Comparison of ENCODE assay signal across 9 cellular contexts in genomic region chr16:28531777-28532744, GRCh38. TPM values are rescaled to one million over a fixed set of nuclear protein-coding genes. Genes with fewer than 3 reads are reported as not detected.
DNase-seq lines count a peak whose midpoint lies in the region; ATAC-seq and TF ChIP-seq lines count a peak whose summit lies in the region.
"Had no signal": no experiment of that assay in that cellular context is flagged by ENCODE, and none has a peak within 500 bp of the region (broad histone marks: within the 10 kb centered on the region; RNA-seq: fewer than 3 reads in every experiment).

No MANE protein-coding gene starts in this region.

- no peaks in the 10 kb centered on the region for H3K9me3 Mint-ChIP-seq in activated CD8-positive, alpha-beta memory T cell treated with anti-CD3 and anti-CD28 coated beads, Interleukin-2, amount 10 ng/mL, durations not matched to agents 7 days and 5 days (ENCODE audit: low read depth)
- H3K9me3 Mint-ChIP-seq: T-helper 1 cell treated with Interleukin-12 subunit alpha and Interleukin-12 subunit beta and Interleukin-4 antibody, amounts not matched to agents 30 μg/mL and 1 μg/mL, for 36 hours had no signal

- H3F3A ChIP-seq in GM23248 (ENCODE audit: insufficient read depth), result peaks cover 15% of the 10 kb centered on the region; the same call in 1 of the 2 replicates

- TF ChIP-seq CTCF in adrenal gland (IDR thresholded peaks at IDR 0.05) (no peak), stomach (IDR thresholded peaks at IDR 0.05) (no peak)

- H3K9ac ChIP-seq in GM23248, result no peak overlapping the region

- H3K79me2 ChIP-seq in GM23248 (ENCODE audit: insufficient read depth), result peaks cover 13% of the 10 kb centered on the region

- H3K4me1 Mint-ChIP-seq in activated CD8-positive, alpha-beta memory T cell treated with anti-CD3 and anti-CD28 coated beads, Interleukin-2, amount 10 ng/mL, durations not matched to agents 7 days and 5 days, result peaks cover 16% of the 10 kb centered on the region

- no peaks in the 10 kb centered on the region for H3K9me3 ChIP-seq in GM23248 (ENCODE audit: low read depth)
- H3K9me3 ChIP-seq in adrenal gland (replicated peaks in 1 of 3), result no peaks in the 10 kb centered on the region
- no peaks in the 10 kb centered on the region for H3K9me3 ChIP-seq in stomach

- H3K4me2 ChIP-seq in GM23248 (ENCODE audit: unreplicated experiment), result no peak overlapping the region

- H3K4me3 Mint-ChIP-seq in activated CD8-positive, alpha-beta memory T cell treated with anti-CD3 and anti-CD28 coated beads, Interleukin-2, amount 10 ng/mL, durations not matched to agents 7 days and 5 days, result no peak overlapping the region
- H3K4me3 Mint-ChIP-seq: T-helper 1 cell treated with Interleukin-12 subunit alpha and Interleukin-12 subunit beta and Interleukin-4 antibody, amounts not matched to agents 30 μg/mL and 1 μg/mL, for 36 hours had no signal

- H2AFZ ChIP-seq in GM23248, result no peak overlapping the region

- no peak overlapping the region for H3K27ac Mint-ChIP-seq in activated CD8-positive, alpha-beta memory T cell treated with anti-CD3 and anti-CD28 coated beads, Interleukin-2, amount 10 ng/mL, durations not matched to agents 7 days and 5 days
- H3K27ac Mint-ChIP-seq: T-helper 1 cell treated with Interleukin-12 subunit alpha and Interleukin-12 subunit beta and Interleukin-4 antibody, amounts not matched to agents 30 μg/mL and 1 μg/mL, for 36 hours had no signal

- TF ChIP-seq EP300 in stomach (IDR thresholded peaks at IDR 0.05), result no peak

- ATAC-seq in activated CD8-positive, alpha-beta memory T cell treated with anti-CD3 and anti-CD28 coated beads, Interleukin-2, amount 10 ng/mL, durations not matched to agents 7 days and 5 days, result no peak

- in situ Hi-C loops in GM23248 (cut with MboI), result loop anchor here (25.0 kb wide), 1 partner anchor 405 kb away; the partner anchor contains the start of genes CD19 and RABEP2

- H3K36me3 Mint-ChIP-seq in activated CD8-positive, alpha-beta memory T cell treated with anti-CD3 and anti-CD28 coated beads, Interleukin-2, amount 10 ng/mL, durations not matched to agents 7 days and 5 days, result no peaks in the 10 kb centered on the region

- H3K9me2 ChIP-seq in GM23248 (ENCODE audit: insufficient read depth), result no peaks in the 10 kb centered on the region

- TF ChIP-seq POLR2A in adrenal gland (IDR thresholded peaks at IDR 0.05) (peak in 1 of 2 donors; percentile 64), stomach (IDR thresholded peaks at IDR 0.05) (no peak)

- 47 to 52% methylated on average over 9 of the region's 9 CpGs for WGBS in GM23248 (ENCODE audit: low coverage in 1 of 2, low lambda C conversion rate in 2 of 2, missing lambda C conversion rate in 2 of 2), 2 experiments
- 38 to 44% (median 43%) methylated on average over 9 of the region's 9 CpGs for WGBS in adrenal gland, 4 donors
- 50 to 69% (median 62%) methylated on average over 9 of the region's 9 CpGs for WGBS in stomach, 5 donors

- H3K27ac ChIP-seq in GM23248 (no peak overlapping the region), adrenal gland (peak overlapping the region; percentile 60 to 84 (median 62)), stomach (peak overlapping the region; percentile 43 to 93 (median 76))

- no peaks in the 10 kb centered on the region for H3K27me3 Mint-ChIP-seq in activated CD8-positive, alpha-beta memory T cell treated with anti-CD3 and anti-CD28 coated beads, Interleukin-2, amount 10 ng/mL, durations not matched to agents 7 days and 5 days

- intact Hi-C loops in adrenal gland (cut with DNase I) (no loop called here), stomach (cut with DNase I; ENCODE audit: low total_unique reads) (no loop called here)

- H3K36me3 ChIP-seq in GM23248 (ENCODE audit: low read depth) (peaks cover 21% of the 10 kb centered on the region; the same call in 1 of the 2 replicates), adrenal gland (replicated peaks in 1 of 2) (no peaks in the 10 kb centered on the region), stomach (peaks cover 0 to 31% (median 13%) of the 10 kb centered on the region in 4 donors)

- H3K4me1 ChIP-seq in GM23248 (ENCODE audit: insufficient read depth) (peaks cover 18% of the 10 kb centered on the region), adrenal gland (replicated peaks in 1 of 2) (peaks cover 28 to 39% of the 10 kb centered on the region in 2 donors), stomach (peaks cover 28 to 73% (median 47%) of the 10 kb centered on the region in 4 donors)

- H3K4me3 ChIP-seq in GM23248 (no peak overlapping the region), adrenal gland (no peak overlapping the region), stomach (no peak overlapping the region)

- DNase-seq in GM23248 (peak; percentile 39), adrenal gland (peak; percentile 72 to 93 (median 90)), iPS-NIHi7 (ENCODE audit: extremely low spot score) (peak; percentile 85), stomach (peak; percentile 90), AML-193 (lab: John Stamatoyannopoulos, UW) (no peak), NCI-H1092 (lab: John Stamatoyannopoulos, UW) (no peak)
- no peak for DNase-seq in activated CD8-positive, alpha-beta memory T cell treated with anti-CD3 and anti-CD28 coated beads, Interleukin-2, amount 10 ng/mL, durations not matched to agents 7 days and 5 days
- DNase-seq in activated T-cell treated with anti-CD3 and anti-CD28 coated beads, Interleukin-2, amount 50 U/mL, for 48 hours, result no peak

- CTCF ChIA-PET in activated CD8-positive, alpha-beta memory T cell treated with anti-CD3 and anti-CD28 coated beads, Interleukin-2, amount 10 ng/mL, durations not matched to agents 7 days and 5 days (lab: Charles Lee), result interaction anchor here (1.4 kb wide), 1 partner anchor 16 kb away, joined by 3 read pairs; no protein-coding TSS in a partner anchor

- H3K27me3 ChIP-seq in GM23248 (replicated peaks; ENCODE audit: insufficient read depth), result no peaks in the 10 kb centered on the region
- no peaks in the 10 kb centered on the region for H3K27me3 ChIP-seq in adrenal gland
- H3K27me3 ChIP-seq in stomach, result no peaks in the 10 kb centered on the region

- H4K20me1 ChIP-seq in GM23248 (ENCODE audit: insufficient read depth), result no peaks in the 10 kb centered on the region; the same call in 1 of the 2 replicates

RNA-seq across cellular contexts. Expression of gene NUPR1, which starts 6.7 kb away (rescaled TPM):
- total RNA-seq in GM23248 (2014; rRNA removed; shearing (Covaris generic)), result 22.3 and 54.8 TPM in 2 replicates
- polyA plus RNA-seq in GM23248 (2016; fragmentation: Nextera tagmentation; extraction: Ambion mirVana) (321 and 334 TPM in 2 replicates), adrenal gland (100 to 1,000 TPM; 123 to 317 (median 305) TPM), stomach (100 to 1,000 TPM; 123 to 239 (median 126) TPM)
- total RNA-seq in adrenal gland (100 to 1,000 TPM in 6 of 8 donors, 10 to 100 TPM in 2; 63.4 to 746 (median 226) TPM), stomach (100 to 1,000 TPM in 1 of 5 donors, 10 to 100 TPM in 3, 1 to 10 TPM in 1; 4.2 to 251 (median 14.0) TPM)
- total RNA-seq in activated CD8-positive, alpha-beta memory T cell treated with anti-CD3 and anti-CD28 coated beads, Interleukin-2, amount 10 ng/mL, durations not matched to agents 7 days and 5 days, result not detected

RNA-seq across cellular contexts. Expression of gene SGF29, which starts 21.7 kb away (rescaled TPM):
- total RNA-seq in GM23248 (2014; rRNA removed; shearing (Covaris generic)), result 5.7 and 6.3 TPM in 2 replicates
- 8.9 and 9.9 TPM in 2 replicates for polyA plus RNA-seq in GM23248 (2016; fragmentation: Nextera tagmentation; extraction: Ambion mirVana)
- 10 to 100 TPM; 24.1 to 64.1 (median 29.9) TPM for total RNA-seq in adrenal gland
- polyA plus RNA-seq in adrenal gland, result 100 to 1,000 TPM in 1 of 3 donors, 10 to 100 TPM in 2; 18.4 to 118 (median 81.1) TPM
- total RNA-seq in stomach, result 100 to 1,000 TPM in 1 of 5 donors, 10 to 100 TPM in 2, 1 to 10 TPM in 2; 4.3 to 115 (median 12.9) TPM
- 10 to 100 TPM; 32.2 to 52.5 (median 33.7) TPM for polyA plus RNA-seq in stomach
- total RNA-seq in activated CD8-positive, alpha-beta memory T cell treated with anti-CD3 and anti-CD28 coated beads, Interleukin-2, amount 10 ng/mL, durations not matched to agents 7 days and 5 days, result 10 to 100 TPM; 36.4 to 39.9 TPM

RNA-seq across cellular contexts. Expression of gene IL27, which starts 25.4 kb away (rescaled TPM):
- total RNA-seq in GM23248 (2014; rRNA removed; shearing (Covaris generic)), result not detected in 2 replicates
- not detected in 2 replicates for polyA plus RNA-seq in GM23248 (2016; fragmentation: Nextera tagmentation; extraction: Ambion mirVana)
- 1 to 10 TPM in 1 of 8 donors, under 1 TPM in 2, not detected in 5; 0.29 to 1.7 (median 0.32) TPM for total RNA-seq in adrenal gland
- polyA plus RNA-seq in adrenal gland, result 1 to 10 TPM in 1 of 3 donors, under 1 TPM in 1, not detected in 1; 0.17 to 2.1 TPM
- total RNA-seq in stomach, result not detected
- under 1 TPM in 1 of 3 donors, not detected in 2; 0.20 TPM for polyA plus RNA-seq in stomach
- not detected for total RNA-seq in activated CD8-positive, alpha-beta memory T cell treated with anti-CD3 and anti-CD28 coated beads, Interleukin-2, amount 10 ng/mL, durations not matched to agents 7 days and 5 days

RNA-seq across cellular contexts. Expression of gene APOBR, which starts 37.6 kb away (rescaled TPM):
- total RNA-seq in GM23248 (2014; rRNA removed; shearing (Covaris generic)), result not detected in 2 replicates
- polyA plus RNA-seq in GM23248 (2016; fragmentation: Nextera tagmentation; extraction: Ambion mirVana), result not detected in 2 replicates
- 1 to 10 TPM; 1.9 to 4.6 (median 2.5) TPM for total RNA-seq in adrenal gland
- polyA plus RNA-seq in adrenal gland, result 10 to 100 TPM in 1 of 3 donors, 1 to 10 TPM in 1, under 1 TPM in 1; 0.99 to 18.2 (median 5.8) TPM
- 10 to 100 TPM in 1 of 5 donors, 1 to 10 TPM in 2, not detected in 2; 1.1 to 86.9 (median 1.2) TPM for total RNA-seq in stomach
- 1 to 10 TPM in 1 of 3 donors, under 1 TPM in 2; 0.83 to 1.5 (median 0.92) TPM for polyA plus RNA-seq in stomach
- total RNA-seq in activated CD8-positive, alpha-beta memory T cell treated with anti-CD3 and anti-CD28 coated beads, Interleukin-2, amount 10 ng/mL, durations not matched to agents 7 days and 5 days, result 10 to 100 TPM; 25.5 to 28.0 TPM

RNA-seq across cellular contexts. Expression of gene CLN3, which starts 40.2 kb away (rescaled TPM):
- total RNA-seq in GM23248 (2014; rRNA removed; shearing (Covaris generic)), result 10.4 and 15.8 TPM in 2 replicates
- polyA plus RNA-seq in GM23248 (2016; fragmentation: Nextera tagmentation; extraction: Ambion mirVana), result 21.1 and 21.3 TPM in 2 replicates
- 10 to 100 TPM; 25.6 to 78.0 (median 45.5) TPM for total RNA-seq in adrenal gland
- 10 to 100 TPM; 19.0 to 25.9 (median 19.4) TPM for polyA plus RNA-seq in adrenal gland
- 10 to 100 TPM; 10.5 to 55.6 (median 22.8) TPM for total RNA-seq in stomach
- 10 to 100 TPM in 2 of 3 donors, 1 to 10 TPM in 1; 6.6 to 25.0 (median 10.8) TPM for polyA plus RNA-seq in stomach
- total RNA-seq in activated CD8-positive, alpha-beta memory T cell treated with anti-CD3 and anti-CD28 coated beads, Interleukin-2, amount 10 ng/mL, durations not matched to agents 7 days and 5 days, result 10 to 100 TPM; 46.1 to 54.6 TPM

Comparison
In these comparisons a context has a peak if more than half of its experiments do, and no peak if none do; other contexts are left out.
1. DNase-seq: peak in GM23248 (single experiment), adrenal gland (7 of 7), iPS-NIHi7 (single experiment) and stomach (single experiment); none in AML-193 (0 of 2), activated CD8-positive, alpha-beta memory T cell treated with anti-CD3 and anti-CD28 coated beads, Interleukin-2, amount 10 ng/mL, durations not matched to agents 7 days and 5 days (single experiment), activated T-cell treated with anti-CD3 and anti-CD28 coated beads, Interleukin-2, amount 50 U/mL, for 48 hours (0 of 2) and NCI-H1092 (single experiment).
2. RNA of gene NUPR1, which starts 6.7 kb away (total RNA-seq): 63.4 to 746 TPM in adrenal gland, 22.3 to 54.8 TPM in GM23248 and 4.2 to 251 TPM in stomach; not detected in activated CD8-positive, alpha-beta memory T cell treated with anti-CD3 and anti-CD28 coated beads, Interleukin-2, amount 10 ng/mL, durations not matched to agents 7 days and 5 days; every median in the first group is over 4 times any median in the second.